ENCODE assay signal across 1 cellular context in genomic region chr1:207069858-207070506, GRCh38.
TF ChIP-seq lines count a peak whose summit lies in the region.

No MANE protein-coding gene starts in this region.

TF ChIP-seq in GM12878, 131 proteins besides CTCF, POLR2A, EP300 and RAD21:
- TF ChIP-seq KAT2A (conservative IDR thresholded peaks at IDR 0.05; ENCODE audit: control insufficient read depth, low read depth, low read length) (no peak), TBL1XR1 (IDR thresholded peaks at IDR 0.05; ENCODE audit: low read depth, low read length) (no peak), YY1 (IDR thresholded peaks at IDR 0.05; ENCODE audit: low read depth, low read length) (no peak), IKZF1 (conservative IDR thresholded peaks at IDR 0.05) (0 out of 2 replicates have a peak, but pooled peaks have one; percentile 24), IKZF2 (IDR thresholded peaks at IDR 0.05) (peak; percentile 12 to 35; a peak in 3 of 4 replicates), KLF5 (IDR thresholded peaks at IDR 0.05; ENCODE audit: partially characterized antibody) (no peak), LARP7 (IDR thresholded peaks at IDR 0.05) (no peak), NBN (IDR thresholded peaks at IDR 0.05) (0 out of 2 replicates have a peak, but pooled peaks have one; percentile 15), CBFB (IDR thresholded peaks at IDR 0.05; ENCODE audit: low read depth) (no peak), SREBF1 (IDR thresholded peaks at IDR 0.05; ENCODE audit: low read length) (no peak), ZNF24 (IDR thresholded peaks at IDR 0.05) (no peak), SPI1 (IDR thresholded peaks at IDR 0.05; ENCODE audit: borderline replicate concordance, insufficient read depth, low read depth, low read length) (peak; percentile 87), RCOR1 (conservative IDR thresholded peaks at IDR 0.05; ENCODE audit: low read depth, low read length) (no peak), BMI1 (IDR thresholded peaks at IDR 0.05; ENCODE audit: borderline replicate concordance) (no peak), RUNX3 (IDR thresholded peaks at IDR 0.05; ENCODE audit: low read length) (peak; percentile 39; the same call in 1 of the 2 replicates)
- TF ChIP-seq, protein P1, sequence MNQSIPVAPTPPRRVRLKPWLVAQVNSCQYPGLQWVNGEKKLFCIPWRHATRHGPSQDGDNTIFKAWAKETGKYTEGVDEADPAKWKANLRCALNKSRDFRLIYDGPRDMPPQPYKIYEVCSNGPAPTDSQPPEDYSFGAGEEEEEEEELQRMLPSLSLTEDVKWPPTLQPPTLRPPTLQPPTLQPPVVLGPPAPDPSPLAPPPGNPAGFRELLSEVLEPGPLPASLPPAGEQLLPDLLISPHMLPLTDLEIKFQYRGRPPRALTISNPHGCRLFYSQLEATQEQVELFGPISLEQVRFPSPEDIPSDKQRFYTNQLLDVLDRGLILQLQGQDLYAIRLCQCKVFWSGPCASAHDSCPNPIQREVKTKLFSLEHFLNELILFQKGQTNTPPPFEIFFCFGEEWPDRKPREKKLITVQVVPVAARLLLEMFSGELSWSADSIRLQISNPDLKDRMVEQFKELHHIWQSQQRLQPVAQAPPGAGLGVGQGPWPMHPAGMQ (IDR thresholded peaks at IDR 0.05; ENCODE audit: borderline replicate concordance): no peak
- TF ChIP-seq, protein P2, sequence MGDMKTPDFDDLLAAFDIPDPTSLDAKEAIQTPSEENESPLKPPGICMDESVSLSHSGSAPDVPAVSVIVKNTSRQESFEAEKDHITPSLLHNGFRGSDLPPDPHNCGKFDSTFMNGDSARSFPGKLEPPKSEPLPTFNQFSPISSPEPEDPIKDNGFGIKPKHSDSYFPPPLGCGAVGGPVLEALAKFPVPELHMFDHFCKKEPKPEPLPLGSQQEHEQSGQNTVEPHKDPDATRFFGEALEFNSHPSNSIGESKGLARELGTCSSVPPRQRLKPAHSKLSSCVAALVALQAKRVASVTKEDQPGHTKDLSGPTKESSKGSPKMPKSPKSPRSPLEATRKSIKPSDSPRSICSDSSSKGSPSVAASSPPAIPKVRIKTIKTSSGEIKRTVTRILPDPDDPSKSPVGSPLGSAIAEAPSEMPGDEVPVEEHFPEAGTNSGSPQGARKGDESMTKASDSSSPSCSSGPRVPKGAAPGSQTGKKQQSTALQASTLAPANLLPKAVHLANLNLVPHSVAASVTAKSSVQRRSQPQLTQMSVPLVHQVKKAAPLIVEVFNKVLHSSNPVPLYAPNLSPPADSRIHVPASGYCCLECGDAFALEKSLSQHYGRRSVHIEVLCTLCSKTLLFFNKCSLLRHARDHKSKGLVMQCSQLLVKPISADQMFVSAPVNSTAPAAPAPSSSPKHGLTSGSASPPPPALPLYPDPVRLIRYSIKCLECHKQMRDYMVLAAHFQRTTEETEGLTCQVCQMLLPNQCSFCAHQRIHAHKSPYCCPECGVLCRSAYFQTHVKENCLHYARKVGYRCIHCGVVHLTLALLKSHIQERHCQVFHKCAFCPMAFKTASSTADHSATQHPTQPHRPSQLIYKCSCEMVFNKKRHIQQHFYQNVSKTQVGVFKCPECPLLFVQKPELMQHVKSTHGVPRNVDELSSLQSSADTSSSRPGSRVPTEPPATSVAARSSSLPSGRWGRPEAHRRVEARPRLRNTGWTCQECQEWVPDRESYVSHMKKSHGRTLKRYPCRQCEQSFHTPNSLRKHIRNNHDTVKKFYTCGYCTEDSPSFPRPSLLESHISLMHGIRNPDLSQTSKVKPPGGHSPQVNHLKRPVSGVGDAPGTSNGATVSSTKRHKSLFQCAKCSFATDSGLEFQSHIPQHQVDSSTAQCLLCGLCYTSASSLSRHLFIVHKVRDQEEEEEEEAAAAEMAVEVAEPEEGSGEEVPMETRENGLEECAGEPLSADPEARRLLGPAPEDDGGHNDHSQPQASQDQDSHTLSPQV (IDR thresholded peaks at IDR 0.05): no peak
- TF ChIP-seq, protein P3, sequence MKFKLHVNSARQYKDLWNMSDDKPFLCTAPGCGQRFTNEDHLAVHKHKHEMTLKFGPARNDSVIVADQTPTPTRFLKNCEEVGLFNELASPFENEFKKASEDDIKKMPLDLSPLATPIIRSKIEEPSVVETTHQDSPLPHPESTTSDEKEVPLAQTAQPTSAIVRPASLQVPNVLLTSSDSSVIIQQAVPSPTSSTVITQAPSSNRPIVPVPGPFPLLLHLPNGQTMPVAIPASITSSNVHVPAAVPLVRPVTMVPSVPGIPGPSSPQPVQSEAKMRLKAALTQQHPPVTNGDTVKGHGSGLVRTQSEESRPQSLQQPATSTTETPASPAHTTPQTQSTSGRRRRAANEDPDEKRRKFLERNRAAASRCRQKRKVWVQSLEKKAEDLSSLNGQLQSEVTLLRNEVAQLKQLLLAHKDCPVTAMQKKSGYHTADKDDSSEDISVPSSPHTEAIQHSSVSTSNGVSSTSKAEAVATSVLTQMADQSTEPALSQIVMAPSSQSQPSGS (IDR thresholded peaks at IDR 0.05; ENCODE audit: low read length): no peak
